20 cellular contexts compared by ENCODE assay signal in genomic region chr18:76465630-76466409, GRCh38. TPM values are rescaled to one million over a fixed set of nuclear protein-coding genes. Genes with fewer than 3 reads are reported as not detected.
A peak's percentile ranks its signal among the peaks of the same experiment; 100 is the strongest.
DNase-seq lines count a peak whose midpoint lies in the region; ATAC-seq and TF ChIP-seq lines count a peak whose summit lies in the region.
"Had no signal": no experiment of that assay in that cellular context is flagged by ENCODE, and none has a peak within 500 bp of the region (broad histone marks: within the 10 kb centered on the region; RNA-seq: fewer than 3 reads in every experiment).

No MANE protein-coding gene starts in this region.

- no peaks in the 10 kb centered on the region for H3K27me3 ChIP-seq in right atrium auricular region
- H3K27me3 ChIP-seq in uterus: no peaks in the 10 kb centered on the region
- H3K27me3 ChIP-seq: colonic mucosa, MG63 had no signal

- no peak for ATAC-seq in naive thymus-derived CD8-positive, alpha-beta T cell

- H3K4me1 ChIP-seq in right atrium auricular region: peaks cover 0 to 23% of the 10 kb centered on the region in 2 donors
- H3K4me1 ChIP-seq in uterus: peaks cover 5 to 9% of the 10 kb centered on the region in 2 donors
- H3K4me1 ChIP-seq: colonic mucosa had no signal

- H3K9me3 ChIP-seq in right atrium auricular region: no peaks in the 10 kb centered on the region
- no peaks in the 10 kb centered on the region for H3K9me3 ChIP-seq in uterus
- H3K9me3 ChIP-seq: colonic mucosa, MG63 had no signal

- DNase-seq in right atrium auricular region (ENCODE audit: low spot score) (peak; percentile 52), cardiac septum (ENCODE audit: low spot score) (no peak), uterus (peak in 1 of 2 donors; percentile 24), posterior vena cava (ENCODE audit: low spot score) (no peak), NOMO-1 treated with dmso at 0.1 percent for 144 hours (lab: John Stamatoyannopoulos, UW; ENCODE audit: unreplicated experiment) (no peak), HCEC 1CT (no peak)
- peak; percentile 3 for DNase-seq in activated T-helper 2 cell treated with anti-CD3 and anti-CD28 coated beads, Interferon-gamma antibody, Interleukin-2, Interleukin-4, amounts not matched to agents 10 μg/mL and 5 μg/mL and 100 μg/mL, durations not matched to agents 14 hours and 24 hours and 36 hours (ENCODE audit: low spot score)
- DNase-seq in naive thymus-derived CD8-positive, alpha-beta T cell: no peak
- DNase-seq: activated CD4-positive, alpha-beta memory T cell treated with anti-CD3 and anti-CD28 coated beads, Interleukin-2, amount 10 ng/mL, durations not matched to agents 7 days and 5 days; activated gamma-delta T cell; colonic mucosa; foreskin melanocyte; GOT3; MG63; NCI-H187 treated with DMSO at 0.1 percent for 48 hours; NCI-H524; stimulated activated CD4-positive, alpha-beta T cell treated with anti-CD3 and anti-CD28 coated beads, Interleukin-1b, Interleukin-23, amount 100 ng/mL, for 48 hours; WERI-Rb-1 had no signal

- H3K4me3 ChIP-seq in right atrium auricular region (no peak overlapping the region), uterus (no peak overlapping the region)
- H3K4me3 ChIP-seq: colonic mucosa, MG63 had no signal

- H3K36me3 ChIP-seq in right atrium auricular region: no peaks in the 10 kb centered on the region
- H3K36me3 ChIP-seq in uterus: no peaks in the 10 kb centered on the region
- H3K36me3 ChIP-seq: colonic mucosa, MG63 had no signal

- POLR2A ChIA-PET in naive thymus-derived CD8-positive, alpha-beta T cell (lab: Charles Lee): no interaction called here

- TF ChIP-seq CTCF in right atrium auricular region (IDR thresholded peaks at IDR 0.05) (no peak), uterus (IDR thresholded peaks at IDR 0.05) (no peak)

- no peaks in the 10 kb centered on the region for H3K9me3 Mint-ChIP-seq in activated T-helper 2 cell treated with anti-CD3 and anti-CD28 coated beads, Interferon-gamma antibody, Interleukin-2, Interleukin-4, amounts not matched to agents 10 μg/mL and 5 μg/mL and 100 μg/mL, durations not matched to agents 14 hours and 24 hours and 36 hours
- no peaks in the 10 kb centered on the region for H3K9me3 Mint-ChIP-seq in naive thymus-derived CD8-positive, alpha-beta T cell
- H3K9me3 Mint-ChIP-seq: activated CD4-positive, alpha-beta memory T cell treated with anti-CD3 and anti-CD28 coated beads, Interleukin-2, amount 10 ng/mL, durations not matched to agents 7 days and 5 days; mesothelial cell of epicardium; T-helper 1 cell treated with Interleukin-12 subunit alpha and Interleukin-12 subunit beta and Interleukin-4 antibody, amounts not matched to agents 30 μg/mL and 1 μg/mL, for 36 hours had no signal

- H3K27ac ChIP-seq in right atrium auricular region (no peak overlapping the region), uterus (peak overlapping the region; percentile 55 to 64)
- H3K27ac ChIP-seq: colonic mucosa, WERI-Rb-1 had no signal

- peaks cover 6% of the 10 kb centered on the region for H3K27me3 Mint-ChIP-seq in activated T-helper 2 cell treated with anti-CD3 and anti-CD28 coated beads, Interferon-gamma antibody, Interleukin-2, Interleukin-4, amounts not matched to agents 10 μg/mL and 5 μg/mL and 100 μg/mL, durations not matched to agents 14 hours and 24 hours and 36 hours (ENCODE audit: low read depth)
- no peaks in the 10 kb centered on the region for H3K27me3 Mint-ChIP-seq in naive thymus-derived CD8-positive, alpha-beta T cell

- TF ChIP-seq POLR2A in uterus (IDR thresholded peaks at IDR 0.05): no peak

- H3K27ac Mint-ChIP-seq in activated T-helper 2 cell treated with anti-CD3 and anti-CD28 coated beads, Interferon-gamma antibody, Interleukin-2, Interleukin-4, amounts not matched to agents 10 μg/mL and 5 μg/mL and 100 μg/mL, durations not matched to agents 14 hours and 24 hours and 36 hours: no peak overlapping the region
- H3K27ac Mint-ChIP-seq in naive thymus-derived CD8-positive, alpha-beta T cell: peak overlapping the region; percentile 15 to 93 (median 85)
- H3K27ac Mint-ChIP-seq: activated CD4-positive, alpha-beta memory T cell treated with anti-CD3 and anti-CD28 coated beads, Interleukin-2, amount 10 ng/mL, durations not matched to agents 7 days and 5 days; T-helper 1 cell treated with Interleukin-12 subunit alpha and Interleukin-12 subunit beta and Interleukin-4 antibody, amounts not matched to agents 30 μg/mL and 1 μg/mL, for 36 hours had no signal

- intact Hi-C loops in cardiac septum (cut with DNase I): no loop called here
- intact Hi-C loops in activated T-helper 2 cell treated with anti-CD3 and anti-CD28 coated beads, Interferon-gamma antibody, Interleukin-2, Interleukin-4, amounts not matched to agents 10 μg/mL and 5 μg/mL and 100 μg/mL, durations not matched to agents 14 hours and 24 hours and 36 hours (cut with micrococcal nuclease): no loop called here
- intact Hi-C loops in uterus (cut with DNase I; ENCODE audit: low total_unique reads): no loop called here
- intact Hi-C loops in posterior vena cava (cut with DNase I): no loop called here

- no peaks in the 10 kb centered on the region for H3K36me3 Mint-ChIP-seq in activated T-helper 2 cell treated with anti-CD3 and anti-CD28 coated beads, Interferon-gamma antibody, Interleukin-2, Interleukin-4, amounts not matched to agents 10 μg/mL and 5 μg/mL and 100 μg/mL, durations not matched to agents 14 hours and 24 hours and 36 hours (ENCODE audit: low read depth)
- H3K36me3 Mint-ChIP-seq in naive thymus-derived CD8-positive, alpha-beta T cell: peaks cover 0 to 12% (median 0%) of the 10 kb centered on the region in 3 donors

- H3K4me3 Mint-ChIP-seq in activated T-helper 2 cell treated with anti-CD3 and anti-CD28 coated beads, Interferon-gamma antibody, Interleukin-2, Interleukin-4, amounts not matched to agents 10 μg/mL and 5 μg/mL and 100 μg/mL, durations not matched to agents 14 hours and 24 hours and 36 hours (ENCODE audit: low read depth): no peak overlapping the region
- peak overlapping the region in 5 of 10 donors; percentile 4 to 78 (median 16) for H3K4me3 Mint-ChIP-seq in naive thymus-derived CD8-positive, alpha-beta T cell
- H3K4me3 Mint-ChIP-seq: activated CD4-positive, alpha-beta memory T cell treated with anti-CD3 and anti-CD28 coated beads, Interleukin-2, amount 10 ng/mL, durations not matched to agents 7 days and 5 days; mesothelial cell of epicardium had no signal

- H3K4me1 Mint-ChIP-seq in activated T-helper 2 cell treated with anti-CD3 and anti-CD28 coated beads, Interferon-gamma antibody, Interleukin-2, Interleukin-4, amounts not matched to agents 10 μg/mL and 5 μg/mL and 100 μg/mL, durations not matched to agents 14 hours and 24 hours and 36 hours (ENCODE audit: low read depth): peaks cover 11% of the 10 kb centered on the region
- H3K4me1 Mint-ChIP-seq in naive thymus-derived CD8-positive, alpha-beta T cell: peaks cover 15 to 41% (median 34%) of the 10 kb centered on the region in 4 donors

RNA-seq across cellular contexts. Expression of gene ZNF516, which starts 29.2 kb away (rescaled TPM):
- 10 to 100 TPM; 11.0 to 14.0 TPM for total RNA-seq in right atrium auricular region
- 14.7 TPM for total RNA-seq in cardiac septum
- 1.2 and 1.9 TPM in 2 replicates for total RNA-seq in activated T-helper 2 cell treated with anti-CD3 and anti-CD28 coated beads, Interferon-gamma antibody, Interleukin-2, Interleukin-4, amounts not matched to agents 10 μg/mL and 5 μg/mL and 100 μg/mL, durations not matched to agents 14 hours and 24 hours and 36 hours
- 10 to 100 TPM; 25.7 to 27.2 TPM for total RNA-seq in naive thymus-derived CD8-positive, alpha-beta T cell
- 1 to 10 TPM in 2 of 3 donors, under 1 TPM in 1; 0.80 to 5.8 (median 1.8) TPM for polyA plus RNA-seq in naive thymus-derived CD8-positive, alpha-beta T cell
- total RNA-seq in uterus: 100 to 1,000 TPM in 1 of 4 donors, 10 to 100 TPM in 3; 29.4 to 177 (median 65.7) TPM
- total RNA-seq in posterior vena cava: 10 to 100 TPM; 24.3 to 32.5 TPM

Comparison
In these comparisons a context has a peak if more than half of its experiments do, and no peak if none do; other contexts are left out.
1. DNase-seq: peak in right atrium auricular region (single experiment) and activated T-helper 2 cell treated with anti-CD3 and anti-CD28 coated beads, Interferon-gamma antibody, Interleukin-2, Interleukin-4, amounts not matched to agents 10 μg/mL and 5 μg/mL and 100 μg/mL, durations not matched to agents 14 hours and 24 hours and 36 hours (single experiment); none in cardiac septum (single experiment), naive thymus-derived CD8-positive, alpha-beta T cell (0 of 10), posterior vena cava (single experiment), NOMO-1 treated with dmso at 0.1 percent for 144 hours (single experiment) and HCEC 1CT (single experiment).
2. H3K27ac ChIP-seq: peak in uterus (2 of 2); none in right atrium auricular region (0 of 2).